ENCODE assay signal across 10 cellular contexts in genomic region chr18:62784966-62785413, GRCh38.
DNase-seq lines count a peak whose midpoint lies in the region; ATAC-seq and TF ChIP-seq lines count a peak whose summit lies in the region.
"Had no signal": no experiment of that assay in that cellular context is flagged by ENCODE, and none has a peak within 500 bp of the region (broad histone marks: within the 10 kb centered on the region; RNA-seq: fewer than 3 reads in every experiment).

No MANE protein-coding gene starts in this region.

- H4K20me1 ChIP-seq in OCI-LY3 (ENCODE audit: insufficient read depth, low read length), result peaks cover 36% of the 10 kb centered on the region

- DNase-seq in fibroblast of the aortic adventitia (ENCODE audit: low read depth) (peak; percentile 53), skeletal muscle cell (ENCODE audit: low read depth) (peak; percentile 24), germinal center (ENCODE audit: low spot score) (no peak), NCI-H510A treated with DMSO at 0.1 percent for 48 hours (lab: John Stamatoyannopoulos, UW) (no peak), glomerular visceral epithelial cell (ENCODE audit: extremely low spot score) (no peak), ureter (ENCODE audit: low spot score) (no peak)
- DNase-seq: cerebellar nuclear complex; NK-92 treated with Interleukin-12 subunit alpha and Interleukin-12 subunit beta, amount 100 ng/mL, for 24 hours had no signal

- no peak overlapping the region for H2AFZ ChIP-seq in OCI-LY3 (ENCODE audit: low read depth, low read length)

- no peak overlapping the region for H3K27ac ChIP-seq in OCI-LY3 (ENCODE audit: low read length)

- peak; percentile 21 for ATAC-seq in GM18519 (IDR thresholded peaks at IDR 0.05; ENCODE audit: low FRiP score, unreplicated experiment)

- TF ChIP-seq CTCF in OCI-LY3 (IDR thresholded peaks at IDR 0.05; ENCODE audit: low read depth, low read length) (no peak), fibroblast of the aortic adventitia (IDR thresholded peaks at IDR 0.05; ENCODE audit: insufficient read depth, low read length) (no peak)

- H3K36me3 ChIP-seq in OCI-LY3 (replicated peaks; ENCODE audit: low read depth, low read length), result no peaks in the 10 kb centered on the region

- no peaks in the 10 kb centered on the region for H3K79me2 ChIP-seq in OCI-LY3 (ENCODE audit: low read length)

- no peak overlapping the region for H3K9ac ChIP-seq in OCI-LY3 (ENCODE audit: low read length)

- peaks cover 15% of the 10 kb centered on the region for H3K4me1 ChIP-seq in OCI-LY3 (ENCODE audit: low read length)

- peaks cover 38% of the 10 kb centered on the region for H3K27me3 ChIP-seq in OCI-LY3 (ENCODE audit: low read depth, low read length)

- no peaks in the 10 kb centered on the region for H3K9me3 ChIP-seq in OCI-LY3 (ENCODE audit: insufficient read depth, low read length)

- H3K4me3 ChIP-seq in OCI-LY3 (ENCODE audit: low read length), result peak overlapping the region; percentile 23
- H3K4me3 ChIP-seq in fibroblast of the aortic adventitia (ENCODE audit: low read depth, low read length), result no peak overlapping the region
- H3K4me3 ChIP-seq in skeletal muscle cell (ENCODE audit: low read depth, low read length), result no peak overlapping the region

- H3K4me2 ChIP-seq in OCI-LY3 (ENCODE audit: low read length), result peak overlapping the region; percentile 58

Comparison
In these comparisons a context has a peak if more than half of its experiments do, and no peak if none do; other contexts are left out.
1. DNase-seq: peak in fibroblast of the aortic adventitia (single experiment) and skeletal muscle cell (single experiment); none in germinal center (single experiment), NCI-H510A treated with DMSO at 0.1 percent for 48 hours (single experiment), glomerular visceral epithelial cell (single experiment) and ureter (single experiment).